ENCODE assay signal across 13 cellular contexts in the genomic region with DNA sequence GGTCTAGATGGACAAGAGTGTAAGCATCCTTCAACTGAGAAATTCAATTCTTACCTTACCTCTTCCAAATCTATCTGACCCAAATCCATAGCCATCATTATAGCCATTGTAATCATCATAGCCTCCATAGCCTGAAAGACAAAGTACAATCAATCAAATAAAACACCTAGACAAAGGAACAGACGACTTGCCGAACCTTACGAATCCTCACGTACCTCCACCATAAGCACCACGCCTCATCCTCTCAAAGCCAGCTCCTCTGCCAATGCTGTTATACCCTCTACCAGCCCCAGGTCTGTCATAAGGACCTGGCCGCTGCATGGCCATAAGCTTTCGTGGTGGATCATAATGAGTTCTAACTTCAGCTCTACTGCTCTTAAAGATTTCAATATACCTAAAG. TPM values are rescaled to one million over a fixed set of nuclear protein-coding genes. Genes with fewer than 3 reads are reported as not detected.
DNase-seq lines count a peak whose midpoint lies in the region; ATAC-seq and TF ChIP-seq lines count a peak whose summit lies in the region.
"Had no signal": no experiment of that assay in that cellular context is flagged by ENCODE, and none has a peak within 500 bp of the region (broad histone marks: within the 10 kb centered on the region; RNA-seq: fewer than 3 reads in every experiment).

No MANE protein-coding gene starts in this region.

- DNase-seq in activated T-cell treated with anti-CD3 and anti-CD28 coated beads, Interleukin-2, amount 50 U/mL, for 72 hours, result no peak
- no peak for DNase-seq in activated T-cell treated with anti-CD3 and anti-CD28 coated beads, Interleukin-2, amount 50 U/mL, for 1 hour
- DNase-seq in WTC11 (ENCODE audit: low spot score), result no peak
- no peak for DNase-seq in hepatocyte (ENCODE audit: low spot score)
- DNase-seq in stimulated activated naive CD8-positive, alpha-beta T cell treated with anti-CD3 and anti-CD28 coated beads, Interleukin-15, amount 100 ng/mL, for 72 hours, result no peak
- no peak for DNase-seq in DMS79 treated with DMSO at 0.1 percent for 48 hours (lab: John Stamatoyannopoulos, UW)
- DNase-seq in DMS114 treated with DMSO at 0.1 percent for 48 hours (lab: John Stamatoyannopoulos, UW; ENCODE audit: unreplicated experiment), result no peak
- DNase-seq: NCI-H1092, NCI-H524 treated with DMSO at 0.1 percent for 48 hours, upper lobe of left lung had no signal

- H3K36me3 Mint-ChIP-seq in activated T-cell treated with anti-CD3 and anti-CD28 coated beads, Interleukin-2, amount 50 U/mL, for 72 hours (ENCODE audit: insufficient read depth in 2 of 2), result peaks cover 41 to 90% of the 10 kb centered on the region in 2 donors
- H3K36me3 Mint-ChIP-seq in WTC11, result peaks cover 94% of the 10 kb centered on the region

- CTCF ChIA-PET in WTC11 (lab: Charles Lee), result interaction anchor here (0.6 kb wide), 1 partner anchor 1557 kb away, joined by 3 read pairs; no protein-coding TSS in a partner anchor

- POLR2A ChIA-PET in WTC11 (lab: Charles Lee), result no interaction called here

- no peak for ATAC-seq in activated T-cell treated with anti-CD3 and anti-CD28 coated beads, Interleukin-2, amount 50 U/mL, for 72 hours (replicated peaks in 1 of 2)
- ATAC-seq in WTC11 (no peak), GM18861 (IDR thresholded peaks at IDR 0.05; ENCODE audit: unreplicated experiment) (no peak)
- no peak for ATAC-seq in stimulated activated naive CD8-positive, alpha-beta T cell treated with anti-CD3 and anti-CD28 coated beads, Interleukin-15, amount 100 ng/mL, for 72 hours
- ATAC-seq: Right ventricle myocardium inferior had no signal

- 85% methylated on average over 7 of the region's 7 CpGs for WGBS in hepatocyte (ENCODE audit: low lambda C conversion rate, missing lambda C conversion rate)

- H2AFZ ChIP-seq in hepatocyte, result no peak overlapping the region

- TF ChIP-seq CTCF in WTC11 (IDR thresholded peaks at IDR 0.05) (no peak), hepatocyte (IDR thresholded peaks at IDR 0.05; ENCODE audit: poor library complexity) (no peak)

- H3K9me2 ChIP-seq in hepatocyte (replicated peaks; ENCODE audit: insufficient read depth), result no peaks in the 10 kb centered on the region

- H3K36me3 ChIP-seq in hepatocyte (replicated peaks; ENCODE audit: insufficient read depth, low read depth), result peaks cover 32% of the 10 kb centered on the region

- H3K4me3 Mint-ChIP-seq in activated T-cell treated with anti-CD3 and anti-CD28 coated beads, Interleukin-2, amount 50 U/mL, for 72 hours, result peak overlapping the region; percentile 4 to 94
- H3K4me3 Mint-ChIP-seq in WTC11, result no peak overlapping the region
- peak overlapping the region; percentile 32 to 42 for H3K4me3 Mint-ChIP-seq in stimulated activated naive CD8-positive, alpha-beta T cell treated with anti-CD3 and anti-CD28 coated beads, Interleukin-15, amount 100 ng/mL, for 72 hours

- peaks cover 89% of the 10 kb centered on the region for H3K4me1 Mint-ChIP-seq in activated T-cell treated with anti-CD3 and anti-CD28 coated beads, Interleukin-2, amount 50 U/mL, for 72 hours (ENCODE audit: low read depth)
- H3K4me1 Mint-ChIP-seq in WTC11, result peaks cover 41% of the 10 kb centered on the region
- peaks cover 80% of the 10 kb centered on the region for H3K4me1 Mint-ChIP-seq in stimulated activated naive CD8-positive, alpha-beta T cell treated with anti-CD3 and anti-CD28 coated beads, Interleukin-15, amount 100 ng/mL, for 72 hours

- H3K4me2 ChIP-seq in hepatocyte, result peak overlapping the region; percentile 95

- peaks cover 97% of the 10 kb centered on the region for H3K79me2 ChIP-seq in hepatocyte

- no peaks in the 10 kb centered on the region for H3K9me3 Mint-ChIP-seq in activated T-cell treated with anti-CD3 and anti-CD28 coated beads, Interleukin-2, amount 50 U/mL, for 72 hours
- H3K9me3 Mint-ChIP-seq in WTC11, result no peaks in the 10 kb centered on the region
- no peaks in the 10 kb centered on the region for H3K9me3 Mint-ChIP-seq in stimulated activated naive CD8-positive, alpha-beta T cell treated with anti-CD3 and anti-CD28 coated beads, Interleukin-15, amount 100 ng/mL, for 72 hours

- no peaks in the 10 kb centered on the region for H3K9me3 ChIP-seq in hepatocyte (ENCODE audit: low read depth)
- H3K9me3 ChIP-seq: upper lobe of left lung had no signal

- peaks cover 98% of the 10 kb centered on the region for H4K20me1 ChIP-seq in hepatocyte (ENCODE audit: insufficient read depth, poor library complexity, severe bottlenecking)

- H3K4me3 ChIP-seq in hepatocyte, result no peak overlapping the region
- H3K4me3 ChIP-seq: skin epidermis had no signal

- peak overlapping the region; percentile 100 for H3K27ac Mint-ChIP-seq in activated T-cell treated with anti-CD3 and anti-CD28 coated beads, Interleukin-2, amount 50 U/mL, for 72 hours
- peak overlapping the region; percentile 47 for H3K27ac Mint-ChIP-seq in WTC11
- peak overlapping the region; percentile 69 to 94 for H3K27ac Mint-ChIP-seq in stimulated activated naive CD8-positive, alpha-beta T cell treated with anti-CD3 and anti-CD28 coated beads, Interleukin-15, amount 100 ng/mL, for 72 hours

- no peaks in the 10 kb centered on the region for H3K27me3 Mint-ChIP-seq in activated T-cell treated with anti-CD3 and anti-CD28 coated beads, Interleukin-2, amount 50 U/mL, for 72 hours (ENCODE audit: low read depth)
- H3K27me3 Mint-ChIP-seq in WTC11 (ENCODE audit: low read depth), result no peaks in the 10 kb centered on the region
- no peaks in the 10 kb centered on the region for H3K27me3 Mint-ChIP-seq in stimulated activated naive CD8-positive, alpha-beta T cell treated with anti-CD3 and anti-CD28 coated beads, Interleukin-15, amount 100 ng/mL, for 72 hours

- peaks cover 21% of the 10 kb centered on the region for H3K4me1 ChIP-seq in hepatocyte (ENCODE audit: insufficient read depth)

- no peaks in the 10 kb centered on the region for H3K27me3 ChIP-seq in hepatocyte
- H3K27me3 ChIP-seq: upper lobe of left lung had no signal

- no peak overlapping the region for H3K27ac ChIP-seq in hepatocyte
- H3K27ac ChIP-seq: skin epidermis, upper lobe of left lung had no signal

TF ChIP-seq in WTC11, 78 proteins besides CTCF, POLR2A, EP300 and RAD21 (continues in another document):
- TF ChIP-seq ZNF396 (CRISPR knock-in tag; IDR thresholded peaks at IDR 0.05; ENCODE audit: borderline replicate concordance) (no peak), ZNF671 (CRISPR knock-in tag; IDR thresholded peaks at IDR 0.05) (no peak), RORB (CRISPR knock-in tag; IDR thresholded peaks at IDR 0.05) (no peak), NR3C1 (CRISPR knock-in tag; conservative IDR thresholded peaks at IDR 0.05; ENCODE audit: low read depth) (no peak), GABPB1 (CRISPR knock-in tag; IDR thresholded peaks at IDR 0.05) (no peak), NR2C2 (CRISPR knock-in tag; IDR thresholded peaks at IDR 0.05) (no peak), JAZF1 (CRISPR knock-in tag; IDR thresholded peaks at IDR 0.05) (no peak), ZNF416 (CRISPR knock-in tag; IDR thresholded peaks at IDR 0.05) (no peak), SP1 (CRISPR knock-in tag; conservative IDR thresholded peaks at IDR 0.05) (no peak)
- TF ChIP-seq, protein P1, sequence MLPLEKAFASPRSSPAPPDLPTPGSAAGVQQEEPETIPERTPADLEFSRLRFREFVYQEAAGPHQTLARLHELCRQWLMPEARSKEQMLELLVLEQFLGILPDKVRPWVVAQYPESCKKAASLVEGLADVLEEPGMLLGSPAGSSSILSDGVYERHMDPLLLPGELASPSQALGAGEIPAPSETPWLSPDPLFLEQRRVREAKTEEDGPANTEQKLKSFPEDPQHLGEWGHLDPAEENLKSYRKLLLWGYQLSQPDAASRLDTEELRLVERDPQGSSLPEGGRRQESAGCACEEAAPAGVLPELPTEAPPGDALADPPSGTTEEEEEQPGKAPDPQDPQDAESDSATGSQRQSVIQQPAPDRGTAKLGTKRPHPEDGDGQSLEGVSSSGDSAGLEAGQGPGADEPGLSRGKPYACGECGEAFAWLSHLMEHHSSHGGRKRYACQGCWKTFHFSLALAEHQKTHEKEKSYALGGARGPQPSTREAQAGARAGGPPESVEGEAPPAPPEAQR (CRISPR knock-in tag; IDR thresholded peaks at IDR 0.05), result no peak
- TF ChIP-seq, protein P2, sequence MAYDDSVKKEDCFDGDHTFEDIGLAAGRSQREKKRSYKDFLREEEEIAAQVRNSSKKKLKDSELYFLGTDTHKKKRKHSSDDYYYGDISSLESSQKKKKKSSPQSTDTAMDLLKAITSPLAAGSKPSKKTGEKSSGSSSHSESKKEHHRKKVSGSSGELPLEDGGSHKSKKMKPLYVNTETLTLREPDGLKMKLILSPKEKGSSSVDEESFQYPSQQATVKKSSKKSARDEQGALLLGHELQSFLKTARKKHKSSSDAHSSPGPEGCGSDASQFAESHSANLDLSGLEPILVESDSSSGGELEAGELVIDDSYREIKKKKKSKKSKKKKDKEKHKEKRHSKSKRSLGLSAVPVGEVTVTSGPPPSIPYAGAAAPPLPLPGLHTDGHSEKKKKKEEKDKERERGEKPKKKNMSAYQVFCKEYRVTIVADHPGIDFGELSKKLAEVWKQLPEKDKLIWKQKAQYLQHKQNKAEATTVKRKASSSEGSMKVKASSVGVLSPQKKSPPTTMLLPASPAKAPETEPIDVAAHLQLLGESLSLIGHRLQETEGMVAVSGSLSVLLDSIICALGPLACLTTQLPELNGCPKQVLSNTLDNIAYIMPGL (CRISPR knock-in tag; IDR thresholded peaks at IDR 0.05), result no peak
- TF ChIP-seq, protein P3, sequence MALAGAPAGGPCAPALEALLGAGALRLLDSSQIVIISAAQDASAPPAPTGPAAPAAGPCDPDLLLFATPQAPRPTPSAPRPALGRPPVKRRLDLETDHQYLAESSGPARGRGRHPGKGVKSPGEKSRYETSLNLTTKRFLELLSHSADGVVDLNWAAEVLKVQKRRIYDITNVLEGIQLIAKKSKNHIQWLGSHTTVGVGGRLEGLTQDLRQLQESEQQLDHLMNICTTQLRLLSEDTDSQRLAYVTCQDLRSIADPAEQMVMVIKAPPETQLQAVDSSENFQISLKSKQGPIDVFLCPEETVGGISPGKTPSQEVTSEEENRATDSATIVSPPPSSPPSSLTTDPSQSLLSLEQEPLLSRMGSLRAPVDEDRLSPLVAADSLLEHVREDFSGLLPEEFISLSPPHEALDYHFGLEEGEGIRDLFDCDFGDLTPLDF (CRISPR knock-in tag; IDR thresholded peaks at IDR 0.05), result no peak

RNA-seq across cellular contexts. Expression of a gene that starts 5.5 kb away (rescaled TPM):
- 100 to 1,000 TPM; 805 to 958 TPM for total RNA-seq in activated T-cell treated with anti-CD3 and anti-CD28 coated beads, Interleukin-2, amount 50 U/mL, for 72 hours
- total RNA-seq in WTC11 (2021) (671 to 865 TPM (median 709 TPM) in 3 replicates), hepatocyte (392 and 485 TPM in 2 replicates)
- polyA plus RNA-seq in hepatocyte, result 99.9 and 123 TPM in 2 replicates

Comparison
In these comparisons a context has a peak if more than half of its experiments do, and no peak if none do; other contexts are left out.
1. H3K27ac Mint-ChIP-seq: peak in every context shown above with its lines; median percentile 100 in activated T-cell treated with anti-CD3 and anti-CD28 coated beads, Interleukin-2, amount 50 U/mL, for 72 hours; 82 in stimulated activated naive CD8-positive, alpha-beta T cell treated with anti-CD3 and anti-CD28 coated beads, Interleukin-15, amount 100 ng/mL, for 72 hours; 47 in WTC11.